In genomic region chr10:95836610-95837367, GRCh38 we compare ENCODE assay signal across 18 cellular contexts.
DNase-seq lines count a peak whose midpoint lies in the region; ATAC-seq, FAIRE-seq and TF ChIP-seq lines count a peak whose summit lies in the region.
"Had no signal": no experiment of that assay in that cellular context is flagged by ENCODE, and none has a peak within 500 bp of the region (broad histone marks: within the 10 kb centered on the region; RNA-seq: fewer than 3 reads in every experiment).

No MANE protein-coding gene starts in this region.

- no peak overlapping the region for H3K56ac ChIP-seq in H1 (replicated peaks; ENCODE audit: insufficient read length, low read depth, low read length)

- H3K79me1 ChIP-seq in H1 (ENCODE audit: low read depth, low read length) (no peaks in the 10 kb centered on the region), trophoblast cell (ENCODE audit: low read length) (no peaks in the 10 kb centered on the region)

- ATAC-seq in stimulated activated naive CD8-positive, alpha-beta T cell treated with anti-CD3 and anti-CD28 coated beads, Interleukin-15, amount 100 ng/mL, for 72 hours = no peak
- ATAC-seq in GM18520 (IDR thresholded peaks at IDR 0.05; ENCODE audit: unreplicated experiment) (no peak), GM21619 (IDR thresholded peaks at IDR 0.05; ENCODE audit: unreplicated experiment) (no peak)

- H4K12ac ChIP-seq in trophoblast cell (ENCODE audit: low read depth, low read length) = no peak overlapping the region

- H2BK15ac ChIP-seq in H1 (ENCODE audit: low read length) = no peak overlapping the region

- no peaks in the 10 kb centered on the region for H3K79me2 ChIP-seq in H1 (ENCODE audit: control insufficient read depth in 1 of 2, insufficient read depth in 2 of 2, low read length in 2 of 2)
- no peaks in the 10 kb centered on the region for H3K79me2 ChIP-seq in trophoblast cell (ENCODE audit: control insufficient read depth, insufficient read depth, low read length, poor library complexity)

- peak overlapping the region; percentile 70 for H3K27ac Mint-ChIP-seq in stimulated activated naive CD8-positive, alpha-beta T cell treated with anti-CD3 and anti-CD28 coated beads, Interleukin-15, Interleukin-2, amounts not matched to agents 100 ng/mL and 50 ng/mL, for 24 hours
- H3K27ac Mint-ChIP-seq in stimulated activated naive CD8-positive, alpha-beta T cell treated with anti-CD3 and anti-CD28 coated beads, Interleukin-15, amount 100 ng/mL, for 72 hours = no peak overlapping the region

- H3K4me3 ChIP-seq in H1 (ENCODE audit: extremely low read depth in 1 of 4, insufficient read depth in 2 of 4, low read depth in 3 of 4, low read length in 4 of 4) = no peak overlapping the region
- H3K4me3 ChIP-seq in trophoblast cell (ENCODE audit: low read depth, low read length) = no peak overlapping the region
- H3K4me3 ChIP-seq: mucosa of descending colon, prostate gland had no signal

- no peak overlapping the region for H4K8ac ChIP-seq in H1 (ENCODE audit: extremely low read depth, insufficient read depth, low read length)
- H4K8ac ChIP-seq in trophoblast cell (ENCODE audit: low read depth, low read length) = peak overlapping the region; percentile 23

- H3K4me3 Mint-ChIP-seq in stimulated activated naive CD8-positive, alpha-beta T cell treated with anti-CD3 and anti-CD28 coated beads, Interleukin-15, Interleukin-2, amounts not matched to agents 100 ng/mL and 50 ng/mL, for 24 hours = no peak overlapping the region
- H3K4me3 Mint-ChIP-seq in stimulated activated naive CD8-positive, alpha-beta T cell treated with anti-CD3 and anti-CD28 coated beads, Interleukin-15, amount 100 ng/mL, for 72 hours = no peak overlapping the region

- H3K36me3 Mint-ChIP-seq in stimulated activated naive CD8-positive, alpha-beta T cell treated with anti-CD3 and anti-CD28 coated beads, Interleukin-15, Interleukin-2, amounts not matched to agents 100 ng/mL and 50 ng/mL, for 24 hours (ENCODE audit: low read depth) = no peaks in the 10 kb centered on the region

- DNase-seq in stimulated activated naive CD8-positive, alpha-beta T cell treated with anti-CD3 and anti-CD28 coated beads, Interleukin-15, amount 100 ng/mL, for 72 hours = no peak
- DNase-seq in H1 (ENCODE audit: low read depth in 1 of 2, low spot score in 2 of 2) (no peak), trophoblast cell (no peak), NCI-H2196 treated with DMSO at 0.1 percent for 48 hours (lab: John Stamatoyannopoulos, UW; ENCODE audit: unreplicated experiment) (no peak), SKM-1 (lab: John Stamatoyannopoulos, UW; ENCODE audit: unreplicated experiment) (no peak)
- DNase-seq: ACHN; activated T-cell treated with anti-CD3 and anti-CD28 coated beads for 4 hours; Calu3; central memory CD4-positive, alpha-beta T cell; GF-D8; KG1; mucosa of descending colon; NCI-H1436; NCI-H446 treated with DMSO at 0.1 percent for 48 hours had no signal

- no peak overlapping the region for H3K14ac ChIP-seq in H1 (ENCODE audit: insufficient read length)
- no peak overlapping the region for H3K14ac ChIP-seq in trophoblast cell (ENCODE audit: low read length)

- no peak for TF ChIP-seq CTCF in H1 (IDR thresholded peaks at IDR 0.05; ENCODE audit: control extremely low read depth in 1 of 3, insufficient read depth in 1 of 3, low read depth in 1 of 3, low read length in 3 of 3)

- FAIRE-seq in H1 (lab: Jason Lieb, UNC) = no peak

- H3K4me2 ChIP-seq in H1 (ENCODE audit: insufficient read depth in 1 of 2, low read depth in 2 of 2, low read length in 2 of 2) (peak overlapping the region in 1 of 2 experiments; percentile 5; a peak in 1 of 4 replicates), trophoblast cell (ENCODE audit: low read length) (no peak overlapping the region)

- H2BK120ac ChIP-seq in H1 (replicated peaks; ENCODE audit: low read depth, low read length) = no peak overlapping the region
- peak overlapping the region; percentile 6 for H2BK120ac ChIP-seq in trophoblast cell (ENCODE audit: insufficient read depth, low read length, poor library complexity)

- TF ChIP-seq EP300 in H1 (IDR thresholded peaks at IDR 0.05; ENCODE audit: borderline replicate concordance in 1 of 2, low read depth in 2 of 2, low read length in 2 of 2) = no peak

- TF ChIP-seq POLR2A in H1 (IDR thresholded peaks at IDR 0.05; ENCODE audit: control extremely low read depth in 1 of 2, low read depth in 2 of 2, low read length in 2 of 2) = no peak

- no peaks in the 10 kb centered on the region for H4K20me1 ChIP-seq in H1 (replicated peaks in 1 of 2; ENCODE audit: control insufficient read depth in 1 of 2, insufficient read depth in 2 of 2, low read length in 2 of 2)

- no peaks in the 10 kb centered on the region for H3K9me3 ChIP-seq in H1 (ENCODE audit: insufficient read depth in 2 of 2, low read depth in 1 of 2, low read length in 1 of 2)
- H3K9me3 ChIP-seq in trophoblast cell (ENCODE audit: insufficient read depth, low read depth, low read length) = no peaks in the 10 kb centered on the region
- H3K9me3 ChIP-seq: mucosa of descending colon, prostate gland had no signal

- CTCF ChIA-PET in H1 (lab: Charles Lee; ENCODE audit: partially characterized antibody) = interaction anchor here (0.6 to 14.6 kb wide), 9 partner anchors 11 to 341 kb away, joined by 3 to 238 read pairs (median 3); partner anchors contain the start of genes ENTPD1 and TCTN3

- no peak overlapping the region for H2BK5ac ChIP-seq in H1 (ENCODE audit: low read depth, low read length)
- H2BK5ac ChIP-seq in trophoblast cell (ENCODE audit: low read depth, low read length, poor library complexity) = no peak overlapping the region

- no peaks in the 10 kb centered on the region for H3K27me3 ChIP-seq in H1 (replicated peaks in 1 of 4; ENCODE audit: control insufficient read depth in 3 of 4, extremely low read depth in 1 of 4, insufficient read depth in 3 of 4, low read length in 3 of 4)
- no peaks in the 10 kb centered on the region for H3K27me3 ChIP-seq in trophoblast cell (ENCODE audit: insufficient read depth, low read length)

- POLR2A ChIA-PET in H1 (lab: Charles Lee; ENCODE audit: partially characterized antibody) = interaction anchor here (0.7 kb wide), 1 partner anchor 148 kb away, joined by 3 read pairs; no protein-coding TSS in a partner anchor

- WGBS in H1 (ENCODE audit: extremely low coverage in 1 of 2, insufficient coverage in 1 of 2, insufficient read length in 1 of 2, insufficient replicate concordance in 2 of 2, low coverage in 1 of 2, low lambda C conversion rate in 2 of 2, missing lambda C conversion rate in 1 of 2), 2 experiments = 76% methylated on average over 5 of the region's 5 CpGs; no CpG with 5 or more reads in 1 of the 2 experiments
- WGBS in trophoblast cell (ENCODE audit: extremely low coverage, insufficient coverage, insufficient read length) = no CpG with 5 or more reads among the region's 5 CpGs

- H3K4me1 ChIP-seq in H1 (replicated peaks in 1 of 4; ENCODE audit: control insufficient read depth in 3 of 4, insufficient read depth in 4 of 4, low read length in 3 of 4) = peaks cover 0 to 4% (median 2%) of the 10 kb centered on the region in 4 experiments; a peak in 2 of 7 replicates
- H3K4me1 ChIP-seq in trophoblast cell (ENCODE audit: control insufficient read depth in 1 of 2, insufficient read depth in 2 of 2, low read length in 2 of 2) = no peaks in the 10 kb centered on the region
- H3K4me1 ChIP-seq: prostate gland had no signal

- no peak overlapping the region for H3K27ac ChIP-seq in H1 (ENCODE audit: low read depth, low read length)
- no peak overlapping the region for H3K27ac ChIP-seq in trophoblast cell (ENCODE audit: low read depth, low read length)
- H3K27ac ChIP-seq: prostate gland had no signal

- H2AFZ ChIP-seq in H1 (ENCODE audit: low read length) (peak overlapping the region; percentile 21; the same call in 1 of the 2 replicates), trophoblast cell (ENCODE audit: insufficient read depth, low read length, poor library complexity) (no peak overlapping the region)

- H3K9me3 Mint-ChIP-seq in stimulated activated naive CD8-positive, alpha-beta T cell treated with anti-CD3 and anti-CD28 coated beads, Interleukin-15, Interleukin-2, amounts not matched to agents 100 ng/mL and 50 ng/mL, for 24 hours = no peaks in the 10 kb centered on the region
- no peaks in the 10 kb centered on the region for H3K9me3 Mint-ChIP-seq in stimulated activated naive CD8-positive, alpha-beta T cell treated with anti-CD3 and anti-CD28 coated beads, Interleukin-15, amount 100 ng/mL, for 72 hours

- H3K4me1 Mint-ChIP-seq in stimulated activated naive CD8-positive, alpha-beta T cell treated with anti-CD3 and anti-CD28 coated beads, Interleukin-15, Interleukin-2, amounts not matched to agents 100 ng/mL and 50 ng/mL, for 24 hours (ENCODE audit: low read depth) = peaks cover 73% of the 10 kb centered on the region
- H3K4me1 Mint-ChIP-seq in stimulated activated naive CD8-positive, alpha-beta T cell treated with anti-CD3 and anti-CD28 coated beads, Interleukin-15, amount 100 ng/mL, for 72 hours = peaks cover 59% of the 10 kb centered on the region

- H3K23ac ChIP-seq in H1 (ENCODE audit: insufficient read length) = no peak overlapping the region
- no peak overlapping the region for H3K23ac ChIP-seq in trophoblast cell (ENCODE audit: low read length)

- no peak overlapping the region for H4K91ac ChIP-seq in H1 (replicated peaks; ENCODE audit: insufficient read length, low read length)
- no peak overlapping the region for H4K91ac ChIP-seq in trophoblast cell (ENCODE audit: low read depth, low read length)

- H3K9ac ChIP-seq in H1 (replicated peaks in 1 of 4; ENCODE audit: extremely low read depth in 1 of 4, low read depth in 3 of 4, low read length in 3 of 4) = no peak overlapping the region
- H3K9ac ChIP-seq in trophoblast cell (ENCODE audit: low read length) = no peak overlapping the region

- H3K4ac ChIP-seq in H1 (replicated peaks; ENCODE audit: insufficient read length, low read depth, low read length) (no peak overlapping the region), trophoblast cell (ENCODE audit: low read depth, low read length) (no peak overlapping the region)

- H3K18ac ChIP-seq in H1 (ENCODE audit: extremely low read depth, low read length) = no peak overlapping the region
- no peak overlapping the region for H3K18ac ChIP-seq in trophoblast cell (ENCODE audit: low read length)

- no peaks in the 10 kb centered on the region for H3K27me3 Mint-ChIP-seq in stimulated activated naive CD8-positive, alpha-beta T cell treated with anti-CD3 and anti-CD28 coated beads, Interleukin-15, Interleukin-2, amounts not matched to agents 100 ng/mL and 50 ng/mL, for 24 hours
- no peaks in the 10 kb centered on the region for H3K27me3 Mint-ChIP-seq in stimulated activated naive CD8-positive, alpha-beta T cell treated with anti-CD3 and anti-CD28 coated beads, Interleukin-15, amount 100 ng/mL, for 72 hours

- no peak for TF ChIP-seq RAD21 in H1 (IDR thresholded peaks at IDR 0.05 in 1 of 2, conservative IDR thresholded peaks at IDR 0.05 in 1 of 2; ENCODE audit: low read depth in 2 of 2, low read length in 2 of 2)

- no peaks in the 10 kb centered on the region; a peak in 1 of 8 replicates for H3K36me3 ChIP-seq in H1 (ENCODE audit: control insufficient read depth in 2 of 4, insufficient read depth in 4 of 4, low read length in 3 of 4)
- H3K36me3 ChIP-seq in trophoblast cell (ENCODE audit: control insufficient read depth in 1 of 2, insufficient read depth in 2 of 2, low read length in 2 of 2) = no peaks in the 10 kb centered on the region
- H3K36me3 ChIP-seq: prostate gland had no signal

- no peak overlapping the region for H2BK20ac ChIP-seq in H1 (ENCODE audit: low read length)

- H3K23me2 ChIP-seq in H1 (ENCODE audit: low read depth, low read length) = peaks cover 2% of the 10 kb centered on the region; the same call in 1 of the 2 replicates

- H2BK12ac ChIP-seq in H1 (ENCODE audit: low read depth, low read length) (no peak overlapping the region), trophoblast cell (ENCODE audit: low read length) (no peak overlapping the region)

- H4K5ac ChIP-seq in H1 (ENCODE audit: insufficient read length, low read depth, low read length) = no peak overlapping the region

- H2AK5ac ChIP-seq in H1 (ENCODE audit: low read depth, low read length) (no peak overlapping the region), trophoblast cell (ENCODE audit: low read length) (no peak overlapping the region)
